In the genomic region with DNA sequence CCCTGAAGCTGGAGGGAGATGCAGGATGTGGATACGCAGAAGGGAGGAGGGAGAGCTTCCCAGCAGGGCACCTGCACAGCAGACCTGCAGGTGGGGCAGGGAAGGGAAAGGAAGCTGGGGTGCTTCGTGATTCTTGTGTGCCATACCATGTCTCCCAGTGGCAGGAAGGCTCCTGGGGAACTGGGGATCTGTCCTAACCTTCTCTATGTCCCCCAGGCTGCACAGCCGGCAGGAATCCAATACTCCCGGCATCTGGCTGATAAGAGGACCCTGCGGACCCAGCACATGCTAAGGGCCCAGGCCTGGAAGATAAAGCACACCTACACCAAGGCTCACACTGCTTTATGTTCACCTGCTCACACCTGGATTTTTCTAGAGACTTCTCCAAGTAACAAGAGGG, we compare ENCODE assay signal across 13 cellular contexts.
DNase-seq lines count a peak whose midpoint lies in the region; ATAC-seq and TF ChIP-seq lines count a peak whose summit lies in the region.
"Had no signal": no experiment of that assay in that cellular context is flagged by ENCODE, and none has a peak within 500 bp of the region (broad histone marks: within the 10 kb centered on the region; RNA-seq: fewer than 3 reads in every experiment).

No MANE protein-coding gene starts in this region.

- no peaks in the 10 kb centered on the region for H3K27me3 Mint-ChIP-seq in activated naive CD4-positive, alpha-beta T cell treated with anti-CD3 and anti-CD28 coated beads, Interleukin-2, amount 50 U/mL, for 24 hours
- no peaks in the 10 kb centered on the region for H3K27me3 Mint-ChIP-seq in activated CD8-positive, alpha-beta T cell treated with anti-CD3 and anti-CD28 coated beads for 36 hours

- TF ChIP-seq CTCF in activated CD8-positive, alpha-beta T cell treated with anti-CD3 and anti-CD28 coated beads for 36 hours (IDR thresholded peaks at IDR 0.05), result no peak
- TF ChIP-seq CTCF in left lung (IDR thresholded peaks at IDR 0.05) (no peak), suprapubic skin (IDR thresholded peaks at IDR 0.05) (no peak), tibial nerve (IDR thresholded peaks at IDR 0.05) (no peak)

- H3K9me3 ChIP-seq in left lung (no peaks in the 10 kb centered on the region), suprapubic skin (no peaks in the 10 kb centered on the region), tibial nerve (no peaks in the 10 kb centered on the region)
- H3K9me3 ChIP-seq: esophagus squamous epithelium had no signal

- H3K36me3 ChIP-seq in left lung (no peaks in the 10 kb centered on the region), suprapubic skin (no peaks in the 10 kb centered on the region), tibial nerve (no peaks in the 10 kb centered on the region)
- H3K36me3 ChIP-seq: esophagus squamous epithelium had no signal

- H3K4me3 ChIP-seq in left lung, result no peak overlapping the region
- H3K4me3 ChIP-seq in suprapubic skin, result no peak overlapping the region
- no peak overlapping the region for H3K4me3 ChIP-seq in tibial nerve
- H3K4me3 ChIP-seq: esophagus squamous epithelium, SK-N-MC had no signal

- H3K27me3 ChIP-seq in left lung (no peaks in the 10 kb centered on the region), suprapubic skin (no peaks in the 10 kb centered on the region), tibial nerve (no peaks in the 10 kb centered on the region)
- H3K27me3 ChIP-seq: esophagus squamous epithelium had no signal

- H3K9me3 Mint-ChIP-seq in activated naive CD4-positive, alpha-beta T cell treated with anti-CD3 and anti-CD28 coated beads, Interleukin-2, amount 50 U/mL, for 24 hours, result no peaks in the 10 kb centered on the region
- no peaks in the 10 kb centered on the region for H3K9me3 Mint-ChIP-seq in activated CD8-positive, alpha-beta T cell treated with anti-CD3 and anti-CD28 coated beads for 36 hours

- ATAC-seq in activated CD8-positive, alpha-beta T cell treated with anti-CD3 and anti-CD28 coated beads for 36 hours, result no peak
- ATAC-seq in left lung (no peak), GM21717 (IDR thresholded peaks at IDR 0.05; ENCODE audit: unreplicated experiment) (no peak), HG03025 (IDR thresholded peaks at IDR 0.05; ENCODE audit: low FRiP score, unreplicated experiment) (no peak)

- no peak for TF ChIP-seq POLR2A in suprapubic skin (IDR thresholded peaks at IDR 0.05)
- no peak for TF ChIP-seq POLR2A in tibial nerve (IDR thresholded peaks at IDR 0.05)

- peak overlapping the region; percentile 88 for H3K27ac ChIP-seq in left lung
- peak overlapping the region; percentile 88 for H3K27ac ChIP-seq in suprapubic skin
- peak overlapping the region in 2 of 4 donors; percentile 75 to 83 for H3K27ac ChIP-seq in tibial nerve
- H3K27ac ChIP-seq: SK-N-MC had no signal

- POLR2A ChIA-PET in activated CD8-positive, alpha-beta T cell treated with anti-CD3 and anti-CD28 coated beads for 36 hours (lab: Charles Lee), result interaction anchor here (0.6 to 3.4 kb wide), 4 partner anchors 11 to 70 kb away, joined by 3 to 17 read pairs (median 3); no protein-coding TSS in a partner anchor

- intact Hi-C loops in activated CD8-positive, alpha-beta T cell treated with anti-CD3 and anti-CD28 coated beads for 36 hours (cut with micrococcal nuclease), result no loop called here
- intact Hi-C loops in left lung (cut with DNase I), result no loop called here

- WGBS in suprapubic skin, result 73% methylated on average over 4 of the region's 5 CpGs
- WGBS in tibial nerve, 2 donors, result 97 to 98% methylated on average over 5 of the region's 5 CpGs

- peaks cover 56 to 99% of the 10 kb centered on the region in 2 donors for H3K4me1 ChIP-seq in left lung
- H3K4me1 ChIP-seq in suprapubic skin, result peaks cover 99% of the 10 kb centered on the region
- peaks cover 4 to 100% (median 98%) of the 10 kb centered on the region in 4 donors for H3K4me1 ChIP-seq in tibial nerve

- no peaks in the 10 kb centered on the region for H3K36me3 Mint-ChIP-seq in activated naive CD4-positive, alpha-beta T cell treated with anti-CD3 and anti-CD28 coated beads, Interleukin-2, amount 50 U/mL, for 24 hours
- peaks cover 24% of the 10 kb centered on the region for H3K36me3 Mint-ChIP-seq in activated CD8-positive, alpha-beta T cell treated with anti-CD3 and anti-CD28 coated beads for 36 hours (ENCODE audit: low read depth)

- TF ChIP-seq EP300 in suprapubic skin (IDR thresholded peaks at IDR 0.05) (no peak), tibial nerve (IDR thresholded peaks at IDR 0.05) (no peak)

- H3K27ac Mint-ChIP-seq in activated naive CD4-positive, alpha-beta T cell treated with anti-CD3 and anti-CD28 coated beads, Interleukin-2, amount 50 U/mL, for 24 hours, result peak overlapping the region; percentile 99
- H3K27ac Mint-ChIP-seq in activated CD8-positive, alpha-beta T cell treated with anti-CD3 and anti-CD28 coated beads for 36 hours, result peak overlapping the region; percentile 96

- H3K4me3 Mint-ChIP-seq in activated naive CD4-positive, alpha-beta T cell treated with anti-CD3 and anti-CD28 coated beads, Interleukin-2, amount 50 U/mL, for 24 hours, result peak overlapping the region; percentile 19
- H3K4me3 Mint-ChIP-seq in activated CD8-positive, alpha-beta T cell treated with anti-CD3 and anti-CD28 coated beads for 36 hours, result no peak overlapping the region

- CTCF ChIA-PET in activated CD8-positive, alpha-beta T cell treated with anti-CD3 and anti-CD28 coated beads for 36 hours (lab: Charles Lee), result interaction anchor here (1.2 to 2.1 kb wide), 4 partner anchors 15 to 27 kb away, joined by 3 to 9 read pairs (median 4); no protein-coding TSS in a partner anchor

- H3K4me1 Mint-ChIP-seq in activated naive CD4-positive, alpha-beta T cell treated with anti-CD3 and anti-CD28 coated beads, Interleukin-2, amount 50 U/mL, for 24 hours, result peaks cover 91% of the 10 kb centered on the region
- H3K4me1 Mint-ChIP-seq in activated CD8-positive, alpha-beta T cell treated with anti-CD3 and anti-CD28 coated beads for 36 hours (ENCODE audit: low read depth), result peaks cover 94% of the 10 kb centered on the region

- no peak for DNase-seq in activated naive CD4-positive, alpha-beta T cell (lab: John Stamatoyannopoulos, UW)
- no peak for DNase-seq in activated CD8-positive, alpha-beta T cell treated with anti-CD3 and anti-CD28 coated beads for 36 hours
- no peak for DNase-seq in left lung
- DNase-seq in suprapubic skin (ENCODE audit: low spot score in 2 of 2), result no peak
- no peak for DNase-seq in tibial nerve (ENCODE audit: low spot score in 2 of 2)
- DNase-seq: activated T-cell treated with anti-CD3 and anti-CD28 coated beads, Interleukin-2, amount 50 U/mL, for 1 hour; caudate nucleus; esophagus squamous epithelium; stimulated activated CD4-positive, alpha-beta T cell treated with anti-CD3 and anti-CD28 coated beads, Interleukin-1b, Interleukin-23, amount 100 ng/mL, for 48 hours had no signal
